In genomic region chr9:6687180-6687579, GRCh38 we compare ENCODE assay signal across 17 cellular contexts. TPM values are rescaled to one million over a fixed set of nuclear protein-coding genes. Genes with fewer than 3 reads are reported as not detected.
DNase-seq lines count a peak whose midpoint lies in the region; ATAC-seq, FAIRE-seq and TF ChIP-seq lines count a peak whose summit lies in the region.
"Had no signal": no experiment of that assay in that cellular context is flagged by ENCODE, and none has a peak within 500 bp of the region (broad histone marks: within the 10 kb centered on the region; RNA-seq: fewer than 3 reads in every experiment).

No MANE protein-coding gene starts in this region.

- H3K36me3 ChIP-seq in HepG2 (replicated peaks in 1 of 2; ENCODE audit: control insufficient read depth in 1 of 2, insufficient read depth in 2 of 2, low read length in 2 of 2), result no peaks in the 10 kb centered on the region
- H3K36me3 ChIP-seq in right lobe of liver, result no peaks in the 10 kb centered on the region
- H3K36me3 ChIP-seq in Peyer's patch, result no peaks in the 10 kb centered on the region
- no peaks in the 10 kb centered on the region for H3K36me3 ChIP-seq in mesendoderm (ENCODE audit: control insufficient read depth, insufficient read depth, low read length)
- H3K36me3 ChIP-seq: BE2C had no signal

- no peak for FAIRE-seq in HepG2 (lab: Jason Lieb, UNC)

- ATAC-seq in HepG2 (no peak), right lobe of liver (no peak), WTC11 (no peak), HG02610 (IDR thresholded peaks at IDR 0.05; ENCODE audit: unreplicated experiment) (no peak)
- ATAC-seq in stimulated activated naive B cell treated with anti-CD40 and anti-IgM and Interleukin-4, amounts not matched to agents 10 μg/mL and 1 μg/mL and 100 μg/mL, for 72 hours (replicated peaks), result no peak
- ATAC-seq: CD8-positive, alpha-beta T cell had no signal

- H3K9me3 ChIP-seq in HepG2 (ENCODE audit: low read length), result no peaks in the 10 kb centered on the region
- H3K9me3 ChIP-seq in right lobe of liver, result no peaks in the 10 kb centered on the region
- H3K9me3 ChIP-seq in Peyer's patch, result no peaks in the 10 kb centered on the region
- H3K9me3 ChIP-seq: BE2C, Caco-2 had no signal

- no peak overlapping the region for H2AFZ ChIP-seq in HepG2 (ENCODE audit: low read length)

- H4K20me1 ChIP-seq in HepG2 (ENCODE audit: insufficient read depth, low read length), result no peaks in the 10 kb centered on the region

- H2AK5ac ChIP-seq in mesendoderm (ENCODE audit: low read length), result no peak overlapping the region

- POLR2A ChIA-PET in HepG2 (lab: Yijun Ruan, JAX), result no interaction called here
- POLR2A ChIA-PET in WTC11 (lab: Charles Lee), result no interaction called here

- in situ Hi-C loops in HepG2 (cut with HindIII; ENCODE audit: extremely low pct_ligation_motif_present, low pct_unique_long_range_greater_than_20kb), result loop anchor here (25.0 kb wide), 1 partner anchor 325 kb away; no protein-coding TSS in a partner anchor

- H3K27ac ChIP-seq in HepG2 (ENCODE audit: extremely low read length, insufficient read depth, low read length) (no peak overlapping the region), right lobe of liver (no peak overlapping the region), Peyer's patch (no peak overlapping the region), mesendoderm (ENCODE audit: low read depth, low read length) (no peak overlapping the region)
- H3K27ac ChIP-seq: 22Rv1, C4-2B had no signal

- no TSS peak for BruUV-seq in HepG2 (replicated peaks; lab: Mats Ljungman, UMichigan)

- H3K27me3 ChIP-seq in HepG2 (ENCODE audit: control insufficient read depth in 1 of 2, insufficient read depth in 2 of 2, low read length in 2 of 2) (no peaks in the 10 kb centered on the region), right lobe of liver (no peaks in the 10 kb centered on the region), Peyer's patch (no peaks in the 10 kb centered on the region), mesendoderm (ENCODE audit: insufficient read depth, low read length, poor library complexity) (no peaks in the 10 kb centered on the region)
- H3K27me3 ChIP-seq: BE2C had no signal

- peaks cover 27% of the 10 kb centered on the region for H3K4me1 Mint-ChIP-seq in WTC11
- H3K4me1 Mint-ChIP-seq in nephron progenitor cell, result peaks cover 23% of the 10 kb centered on the region
- H3K4me1 Mint-ChIP-seq in stimulated activated naive B cell treated with anti-CD40 and anti-IgM and Interleukin-4, amounts not matched to agents 10 μg/mL and 1 μg/mL and 100 μg/mL, for 72 hours, result peaks cover 26 to 57% of the 10 kb centered on the region in 2 donors

- no peak overlapping the region for H4K5ac ChIP-seq in mesendoderm (ENCODE audit: low read length)

- peaks cover 27% of the 10 kb centered on the region for H3K4me1 ChIP-seq in HepG2 (ENCODE audit: insufficient read depth, low read length)
- peaks cover 0 to 17% (median 3%) of the 10 kb centered on the region in 4 donors for H3K4me1 ChIP-seq in right lobe of liver
- H3K4me1 ChIP-seq in Peyer's patch, result peaks cover 0 to 6% (median 0%) of the 10 kb centered on the region in 4 donors
- H3K4me1 ChIP-seq in mesendoderm (ENCODE audit: control insufficient read depth, low read depth, low read length), result no peaks in the 10 kb centered on the region
- H3K4me1 ChIP-seq: BE2C had no signal

- no peak overlapping the region for H2BK120ac ChIP-seq in mesendoderm (ENCODE audit: low read depth, low read length)

- no peak overlapping the region for H3K18ac ChIP-seq in mesendoderm (ENCODE audit: low read length)

- no peaks in the 10 kb centered on the region for H3K27me3 Mint-ChIP-seq in WTC11 (ENCODE audit: low read depth)
- peaks cover 4% of the 10 kb centered on the region for H3K27me3 Mint-ChIP-seq in nephron progenitor cell (ENCODE audit: low read depth, poor library complexity)
- H3K27me3 Mint-ChIP-seq in stimulated activated naive B cell treated with anti-CD40 and anti-IgM and Interleukin-4, amounts not matched to agents 10 μg/mL and 1 μg/mL and 100 μg/mL, for 72 hours, result no peaks in the 10 kb centered on the region
- H3K27me3 Mint-ChIP-seq: CD4-positive, CD25-positive, alpha-beta regulatory T cell had no signal

- no peak overlapping the region for H2BK15ac ChIP-seq in mesendoderm (replicated peaks; ENCODE audit: low read depth)

- H4K8ac ChIP-seq in mesendoderm (ENCODE audit: low read depth, low read length), result no peak overlapping the region

- no peak for TF ChIP-seq POLR2A in HepG2 (IDR thresholded peaks at IDR 0.05; ENCODE audit: insufficient read depth in 1 of 2, low read depth in 2 of 2, low read length in 2 of 2)
- TF ChIP-seq POLR2A in right lobe of liver (IDR thresholded peaks at IDR 0.05), result no peak
- TF ChIP-seq POLR2A in Peyer's patch (IDR thresholded peaks at IDR 0.05), result no peak

- peaks cover 18% of the 10 kb centered on the region for H3K79me2 ChIP-seq in HepG2 (ENCODE audit: insufficient read depth, low read length)
- peaks cover 2% of the 10 kb centered on the region for H3K79me2 ChIP-seq in mesendoderm (ENCODE audit: control insufficient read depth, insufficient read depth, low read length)

- TF ChIP-seq RAD21 in HepG2 (CRISPR knock-in tag; IDR thresholded peaks at IDR 0.05), result no peak

- 96% methylated on average over 4 of the region's 4 CpGs for WGBS in HepG2 (ENCODE audit: low lambda C conversion rate)
- WGBS in right lobe of liver (ENCODE audit: insufficient coverage, low coverage, low lambda C conversion rate, missing lambda C conversion rate), result 69% methylated on average over 4 of the region's 4 CpGs
- WGBS in mesendoderm (ENCODE audit: extremely low coverage, insufficient coverage, low lambda C conversion rate), result no CpG with 5 or more reads among the region's 4 CpGs

- H3K36me3 Mint-ChIP-seq in WTC11 (peaks cover 9% of the 10 kb centered on the region; the same call in 1 of the 2 replicates), nephron progenitor cell (ENCODE audit: low read depth) (peaks cover 13% of the 10 kb centered on the region)
- H3K36me3 Mint-ChIP-seq in stimulated activated naive B cell treated with anti-CD40 and anti-IgM and Interleukin-4, amounts not matched to agents 10 μg/mL and 1 μg/mL and 100 μg/mL, for 72 hours, result peaks cover 15 to 29% of the 10 kb centered on the region in 2 donors

- no peak overlapping the region for H3K4ac ChIP-seq in mesendoderm (ENCODE audit: low read depth, low read length)

- peaks cover 1% of the 10 kb centered on the region for H3K79me1 ChIP-seq in mesendoderm (ENCODE audit: low read length)

- H3K23ac ChIP-seq in mesendoderm (ENCODE audit: low read length), result no peak overlapping the region

- intact Hi-C loops in HepG2 (cut with micrococcal nuclease; ENCODE audit: unreplicated experiment), result loop anchor here (2.0 kb wide), 1 partner anchor 52 kb away; no protein-coding TSS in a partner anchor
- intact Hi-C loops in right lobe of liver (cut with DNase I), result loop anchor here in 1 of 2 donors (10.0 kb wide), 1 partner anchor 102 kb away; no protein-coding TSS in a partner anchor

- H3K4me2 ChIP-seq in HepG2 (ENCODE audit: low read depth, low read length), result no peak overlapping the region
- no peak overlapping the region for H3K4me2 ChIP-seq in mesendoderm (ENCODE audit: low read length)

- H3K4me3 ChIP-seq in HepG2 (replicated peaks in 1 of 3; ENCODE audit: insufficient read depth in 1 of 3, low read depth in 2 of 3, low read length in 3 of 3) (no peak overlapping the region), right lobe of liver (no peak overlapping the region), Peyer's patch (no peak overlapping the region), mesendoderm (ENCODE audit: low read length) (no peak overlapping the region)

- H3K9me3 Mint-ChIP-seq in WTC11, result no peaks in the 10 kb centered on the region
- no peaks in the 10 kb centered on the region for H3K9me3 Mint-ChIP-seq in nephron progenitor cell
- H3K9me3 Mint-ChIP-seq in stimulated activated naive B cell treated with anti-CD40 and anti-IgM and Interleukin-4, amounts not matched to agents 10 μg/mL and 1 μg/mL and 100 μg/mL, for 72 hours, result no peaks in the 10 kb centered on the region
- H3K9me3 Mint-ChIP-seq: CD4-positive, CD25-positive, alpha-beta regulatory T cell; CD8-positive, alpha-beta T cell had no signal

- H3K27ac Mint-ChIP-seq in WTC11 (no peak overlapping the region), nephron progenitor cell (peak overlapping the region; percentile 16)
- peak overlapping the region; percentile 14 for H3K27ac Mint-ChIP-seq in stimulated activated naive B cell treated with anti-CD40 and anti-IgM and Interleukin-4, amounts not matched to agents 10 μg/mL and 1 μg/mL and 100 μg/mL, for 72 hours
- H3K27ac Mint-ChIP-seq: CD4-positive, CD25-positive, alpha-beta regulatory T cell; CD8-positive, alpha-beta T cell had no signal

- no peak overlapping the region for H3K56ac ChIP-seq in mesendoderm (ENCODE audit: low read length)

- H3K9ac ChIP-seq in HepG2 (ENCODE audit: insufficient read depth, low read depth, low read length), result no peak overlapping the region
- H3K9ac ChIP-seq in mesendoderm (ENCODE audit: low read length), result no peak overlapping the region

- DNase-seq in HepG2 (ENCODE audit: low spot score), result no peak
- DNase-seq in right lobe of liver, result no peak
- DNase-seq in WTC11 (ENCODE audit: low spot score), result no peak
- DNase-seq in nephron progenitor cell, result no peak
- DNase-seq in stimulated activated naive B cell treated with anti-CD40 and anti-IgM and Interleukin-4, amounts not matched to agents 10 μg/mL and 1 μg/mL and 100 μg/mL, for 72 hours, result no peak
- DNase-seq in Peyer's patch, result no peak
- DNase-seq in mesendoderm, result no peak
- DNase-seq: BE2C; Caco-2; CD4-positive, CD25-positive, alpha-beta regulatory T cell; CD8-positive, alpha-beta T cell; DMS153; DND-41; GOT3 had no signal

- H3K4me3 Mint-ChIP-seq in WTC11 (no peak overlapping the region), nephron progenitor cell (no peak overlapping the region)
- H3K4me3 Mint-ChIP-seq in stimulated activated naive B cell treated with anti-CD40 and anti-IgM and Interleukin-4, amounts not matched to agents 10 μg/mL and 1 μg/mL and 100 μg/mL, for 72 hours, result no peak overlapping the region
- H3K4me3 Mint-ChIP-seq: CD4-positive, CD25-positive, alpha-beta regulatory T cell; CD8-positive, alpha-beta T cell had no signal

- CTCF ChIA-PET in HepG2 (lab: Yijun Ruan, JAX; ENCODE audit: low intra/inter-chr PET ratio, low total read pairs), result interaction anchor here (1.8 kb wide), 1 partner anchor 102 kb away, joined by 5 read pairs; no protein-coding TSS in a partner anchor
- CTCF ChIA-PET in WTC11 (lab: Charles Lee), result no interaction called here

- no peak overlapping the region for H2BK5ac ChIP-seq in mesendoderm (ENCODE audit: low read length)

- no peak for TF ChIP-seq CTCF in HepG2 (CRISPR knock-in tag; IDR thresholded peaks at IDR 0.05)
- no peak for TF ChIP-seq CTCF in right lobe of liver (IDR thresholded peaks at IDR 0.05)
- TF ChIP-seq CTCF in WTC11 (IDR thresholded peaks at IDR 0.05), result no peak
- no peak for TF ChIP-seq CTCF in nephron progenitor cell (IDR thresholded peaks at IDR 0.05)
- TF ChIP-seq CTCF in Peyer's patch (IDR thresholded peaks at IDR 0.05), result no peak

- no peak for TF ChIP-seq EP300 in HepG2 (IDR thresholded peaks at IDR 0.05; ENCODE audit: low read depth in 2 of 2, low read length in 2 of 2)
- TF ChIP-seq EP300 in HepG2 (CRISPR knock-in tag; IDR thresholded peaks at IDR 0.05; ENCODE audit: borderline replicate concordance), result no peak

RNA-seq across cellular contexts. Expression of gene GLDC, which starts 41.7 kb away (rescaled TPM):
- total RNA-seq in HepG2 (2016; rRNA removed; fragmentation: Illumina TruSeq; extraction: Trizol) (51.0 and 115 TPM in 2 replicates), right lobe of liver (100 to 1,000 TPM in 1 of 6 experiments, 10 to 100 TPM in 5; 76.2 to 103 (median 89.3) TPM), WTC11 (2021) (136 to 153 TPM (median 145 TPM) in 3 replicates), Peyer's patch (1 to 10 TPM in 1 of 4 donors, under 1 TPM in 1, not detected in 2; 0.27 to 2.5 TPM)
- total RNA-seq in HepG2 (2016; cell fraction: cytosol; rRNA removed; fragmentation: Illumina TruSeq; extraction: Trizol; ENCODE audit: low read depth), result 10.0 and 16.1 TPM in 2 replicates
- 51.9 and 113 TPM in 2 replicates for total RNA-seq in HepG2 (2016; cell fraction: insoluble cytoplasmic fraction; rRNA removed; fragmentation: Illumina TruSeq; extraction: Trizol)
- total RNA-seq in HepG2 (2016; cell fraction: membrane; rRNA removed; fragmentation: Illumina TruSeq; extraction: Trizol), result 20.3 and 21.3 TPM in 2 replicates
- 88.2 and 101 TPM in 2 replicates for total RNA-seq in HepG2 (2016; cell fraction: nucleus; rRNA removed; fragmentation: Illumina TruSeq; extraction: Trizol)
- polyA plus RNA-seq in HepG2 (2011; rRNA removed), result 46.9 and 59.3 TPM in 2 replicates
- polyA plus RNA-seq in HepG2 (2011; cell fraction: cytosol; rRNA removed), result 35.5 and 38.1 TPM in 2 replicates
- polyA plus RNA-seq in HepG2 (2011; cell fraction: nucleus; rRNA removed), result 46.0 and 54.8 TPM in 2 replicates
- 26.9 and 61.1 TPM in 2 replicates for polyA plus RNA-seq in HepG2 (2012)
- polyA plus RNA-seq in HepG2 (2016; cell fraction: cytosol; fragmentation: Illumina TruSeq; extraction: Trizol; ENCODE audit: low read depth), result 5.1 and 6.2 TPM in 2 replicates
- polyA plus RNA-seq in HepG2 (2016; cell fraction: insoluble cytoplasmic fraction; fragmentation: Illumina TruSeq; extraction: Trizol; ENCODE audit: low read depth), result 54.2 and 57.8 TPM in 2 replicates
- polyA plus RNA-seq in HepG2 (2016; cell fraction: membrane; fragmentation: Illumina TruSeq; extraction: Trizol; ENCODE audit: low read depth), result 13.5 and 14.1 TPM in 2 replicates
- polyA plus RNA-seq in HepG2 (2016; cell fraction: nucleus; fragmentation: Illumina TruSeq; extraction: Trizol; ENCODE audit: insufficient read depth, low read depth), result 124 and 127 TPM in 2 replicates
- polyA minus RNA-seq in HepG2 (2011; rRNA and poly(A)+ RNA removed; ENCODE audit: low replicate concordance), result 1.3 and 104 TPM in 2 replicates
- 27.9 and 47.7 TPM in 2 replicates for polyA minus RNA-seq in HepG2 (2011; cell fraction: cytosol; rRNA and poly(A)+ RNA removed)
- 57.6 and 74.4 TPM in 2 replicates for polyA minus RNA-seq in HepG2 (2011; cell fraction: nucleus; rRNA and poly(A)+ RNA removed)
- polyA plus RNA-seq in mesendoderm (2013, experiment 1 of 2), result 39.5 TPM
- polyA plus RNA-seq in mesendoderm (2013, experiment 2 of 2), result 39.3 TPM
- total RNA-seq: CD4-positive, CD25-positive, alpha-beta regulatory T cell; CD8-positive, alpha-beta T cell had no signal

Comparison
In these comparisons a context has a peak if more than half of its experiments do, and no peak if none do; other contexts are left out.
1. Of the 50 proteins assayed by ChIP-seq in both HepG2 and WTC11: peak only in HepG2: none; only in WTC11: none; in both: ZNF121; in neither: 49.